ENCODE assay signal across 1 cellular context in the genomic region with DNA sequence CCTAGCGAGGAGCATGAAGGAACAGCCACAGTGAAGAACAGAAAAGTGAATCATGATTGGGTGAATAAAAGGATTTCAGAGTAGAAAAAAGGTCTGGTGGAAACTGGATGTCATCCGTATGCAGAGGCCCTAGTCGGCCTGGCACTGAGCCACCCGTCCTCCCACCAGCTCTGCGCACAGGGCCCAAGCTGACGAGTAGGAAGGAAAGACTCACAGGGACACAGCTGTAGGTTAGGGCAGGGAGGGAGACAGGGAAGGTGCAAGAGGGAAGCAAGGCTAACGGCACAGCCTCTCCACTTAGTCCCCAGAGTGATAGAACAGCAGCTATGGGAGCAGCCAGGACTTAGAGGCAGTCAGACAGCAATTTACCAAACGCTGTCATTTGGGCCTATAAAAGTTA.
TF ChIP-seq lines count a peak whose summit lies in the region.

No MANE protein-coding gene starts in this region.

TF ChIP-seq in IMR-90, 13 proteins besides CTCF, POLR2A, EP300 and RAD21:
- no peak for TF ChIP-seq USF2 (IDR thresholded peaks at IDR 0.05; ENCODE audit: low read depth, low read length)
- TF ChIP-seq BHLHE40 (IDR thresholded peaks at IDR 0.05; ENCODE audit: low read depth, low read length) = no peak
- TF ChIP-seq CEBPB (IDR thresholded peaks at IDR 0.05; ENCODE audit: low read depth, low read length) = no peak
- no peak for TF ChIP-seq NFE2L2 (IDR thresholded peaks at IDR 0.05; ENCODE audit: low read depth, low read length)
- no peak for TF ChIP-seq RCOR1 (IDR thresholded peaks at IDR 0.05; ENCODE audit: insufficient replicate concordance, low read length)
- no peak for TF ChIP-seq MXI1 (IDR thresholded peaks at IDR 0.05; ENCODE audit: borderline replicate concordance, low read depth, low read length)
- TF ChIP-seq FOS (IDR thresholded peaks at IDR 0.05; ENCODE audit: low read depth, low read length) = no peak
- no peak for TF ChIP-seq MAZ (IDR thresholded peaks at IDR 0.05; ENCODE audit: borderline replicate concordance, low read depth, low read length)
- TF ChIP-seq MAFK (IDR thresholded peaks at IDR 0.05; ENCODE audit: low read depth, low read length) = no peak
- no peak for TF ChIP-seq RFX5 (IDR thresholded peaks at IDR 0.05; ENCODE audit: low read depth, low read length)
- TF ChIP-seq CHD1 (IDR thresholded peaks at IDR 0.05; ENCODE audit: low read depth, low read length) = no peak
- no peak for TF ChIP-seq SMC3 (IDR thresholded peaks at IDR 0.05; ENCODE audit: low read depth, low read length)
- TF ChIP-seq, protein P1, sequence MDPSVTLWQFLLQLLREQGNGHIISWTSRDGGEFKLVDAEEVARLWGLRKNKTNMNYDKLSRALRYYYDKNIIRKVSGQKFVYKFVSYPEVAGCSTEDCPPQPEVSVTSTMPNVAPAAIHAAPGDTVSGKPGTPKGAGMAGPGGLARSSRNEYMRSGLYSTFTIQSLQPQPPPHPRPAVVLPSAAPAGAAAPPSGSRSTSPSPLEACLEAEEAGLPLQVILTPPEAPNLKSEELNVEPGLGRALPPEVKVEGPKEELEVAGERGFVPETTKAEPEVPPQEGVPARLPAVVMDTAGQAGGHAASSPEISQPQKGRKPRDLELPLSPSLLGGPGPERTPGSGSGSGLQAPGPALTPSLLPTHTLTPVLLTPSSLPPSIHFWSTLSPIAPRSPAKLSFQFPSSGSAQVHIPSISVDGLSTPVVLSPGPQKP (IDR thresholded peaks at IDR 0.05; ENCODE audit: borderline replicate concordance, low read depth, low read length) = no peak
